In genomic region chr22:26442086-26442756, GRCh38 we compare ENCODE assay signal across 18 cellular contexts.
"Had no signal": no experiment of that assay in that cellular context is flagged by ENCODE, and none has a peak within 500 bp of the region (broad histone marks: within the 10 kb centered on the region; RNA-seq: fewer than 3 reads in every experiment).

No MANE protein-coding gene starts in this region.

- H3K27ac ChIP-seq: epithelial cell of prostate, gastrocnemius medialis, heart left ventricle, ovary, tibial nerve, vagina had no signal

- DNase-seq: activated CD4-positive, CD25-positive, alpha-beta regulatory T cell; activated naive CD4-positive, alpha-beta T cell treated with anti-CD3 and anti-CD28 coated beads for 36 hours; activated naive CD8-positive, alpha-beta T cell treated with anti-CD3 and anti-CD28 coated beads, Interleukin-2, amount 50 U/mL, for 24 hours; aorta; effector memory CD4-positive, alpha-beta T cell; gastrocnemius medialis; heart left ventricle; naive B cell; ovary; stimulated activated CD4-positive, alpha-beta T cell treated with anti-CD3 and anti-CD28 coated beads, Interleukin-1b, Interleukin-23, amount 100 ng/mL, for 48 hours; T-helper 2 cell had no signal

- H3K27me3 ChIP-seq: gastrocnemius medialis, heart left ventricle, ovary, tibial nerve, vagina had no signal

- H3K9me3 ChIP-seq: gastrocnemius medialis, heart left ventricle, ovary, tibial nerve, vagina had no signal

- H3K4me3 ChIP-seq: gastrocnemius medialis, heart left ventricle, lung, ovary, tibial nerve, vagina had no signal

- H3K36me3 ChIP-seq: gastrocnemius medialis, heart left ventricle, ovary, vagina had no signal

- H3K4me1 ChIP-seq: gastrocnemius medialis, heart left ventricle, tibial nerve had no signal

- FAIRE-seq: islet of Langerhans had no signal

- ATAC-seq: activated naive CD8-positive, alpha-beta T cell treated with anti-CD3 and anti-CD28 coated beads, Interleukin-2, amount 50 U/mL, for 24 hours; activated T-helper 17 cell treated with anti-CD3 and anti-CD28 coated beads, Interleukin-2, amount 50 U/mL, for 72 hours; gastrocnemius medialis; heart left ventricle; sciatic nerve had no signal
